Comparison of ENCODE assay signal across 14 cellular contexts in the genomic region with DNA sequence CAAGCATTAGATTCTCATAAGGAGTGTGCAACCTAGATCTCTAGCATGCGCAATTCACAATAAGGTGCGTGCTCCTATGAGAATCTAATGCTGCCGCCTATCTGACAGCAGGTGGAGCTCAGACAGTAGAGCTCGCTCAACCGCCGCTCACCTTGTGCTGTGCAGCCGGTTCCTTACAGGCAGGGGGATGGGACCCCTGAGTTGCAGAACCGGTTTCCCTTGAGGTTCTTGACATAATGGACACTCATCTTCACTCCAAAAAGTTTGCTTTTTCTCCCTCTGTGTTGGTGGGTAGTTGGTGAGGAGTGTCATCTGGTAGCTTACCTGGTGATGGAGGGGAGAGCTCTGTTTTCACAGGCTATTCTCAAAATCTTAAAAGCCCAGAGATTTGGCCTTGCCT.
DNase-seq lines count a peak whose midpoint lies in the region; ATAC-seq, FAIRE-seq and TF ChIP-seq lines count a peak whose summit lies in the region.
"Had no signal": no experiment of that assay in that cellular context is flagged by ENCODE, and none has a peak within 500 bp of the region (broad histone marks: within the 10 kb centered on the region; RNA-seq: fewer than 3 reads in every experiment).

No MANE protein-coding gene starts in this region.

- H3K27me3 ChIP-seq in Peyer's patch (no peaks in the 10 kb centered on the region), MG63 (no peaks in the 10 kb centered on the region)

- H3K27ac ChIP-seq in Peyer's patch (no peak overlapping the region), kidney (ENCODE audit: low read depth in 2 of 2, low read length in 2 of 2) (no peak overlapping the region)

- intact Hi-C loops in kidney (cut with DNase I), result no loop called here

- H3K4me3 ChIP-seq in Peyer's patch, result no peak overlapping the region
- H3K4me3 ChIP-seq in kidney (ENCODE audit: low read length in 2 of 2), result no peak overlapping the region
- H3K4me3 ChIP-seq in MG63, result no peak overlapping the region
- H3K4me3 ChIP-seq: skin epidermis had no signal

- TF ChIP-seq CTCF in Peyer's patch (IDR thresholded peaks at IDR 0.05) (peak in 4 of 6 experiments; percentile 12 to 52 (median 46)), kidney (IDR thresholded peaks at IDR 0.05; ENCODE audit: borderline replicate concordance, extremely low read depth, insufficient read depth) (peak; percentile 47)

- H3K9me3 ChIP-seq in Peyer's patch (no peaks in the 10 kb centered on the region), kidney (ENCODE audit: control insufficient read depth in 1 of 2, low read length in 2 of 2) (no peaks in the 10 kb centered on the region), MG63 (peaks cover 6% of the 10 kb centered on the region)

- no peak overlapping the region for H3K4me3 Mint-ChIP-seq in stimulated activated effector memory CD8-positive, alpha-beta T cell treated with anti-CD3 and anti-CD28 coated beads, Interleukin-12 subunit alpha, Interleukin-12 subunit beta, amount 100 ng/mL, for 72 hours
- H3K4me3 Mint-ChIP-seq: activated naive CD8-positive, alpha-beta T cell treated with anti-CD3 and anti-CD28 coated beads, Interleukin-2, amount 10 ng/mL, durations not matched to agents 7 days and 5 days; neural crest cell had no signal

- no peaks in the 10 kb centered on the region for H3K9me3 Mint-ChIP-seq in stimulated activated effector memory CD8-positive, alpha-beta T cell treated with anti-CD3 and anti-CD28 coated beads, Interleukin-12 subunit alpha, Interleukin-12 subunit beta, amount 100 ng/mL, for 72 hours

- peaks cover 0 to 5% (median 0%) of the 10 kb centered on the region in 4 donors for H3K4me1 ChIP-seq in Peyer's patch
- peaks cover 11 to 17% of the 10 kb centered on the region in 2 donors for H3K4me1 ChIP-seq in kidney (ENCODE audit: control insufficient read depth in 1 of 2, insufficient read depth in 1 of 2, low read depth in 1 of 2, low read length in 2 of 2)

- DNase-seq in SIG-M5 treated with dmso at 0.1 percent for 504 hours (lab: John Stamatoyannopoulos, UW; ENCODE audit: unreplicated experiment) (peak; percentile 60), SIG-M5 (lab: John Stamatoyannopoulos, UW) (no peak), Peyer's patch (peak in 1 of 3 donors; percentile 60), kidney (peak; percentile 87), ureter (ENCODE audit: low spot score) (peak; percentile 80), NCI-H1436 (lab: John Stamatoyannopoulos, UW) (no peak), MG63 (no peak)
- no peak for DNase-seq in stimulated activated effector memory CD8-positive, alpha-beta T cell treated with anti-CD3 and anti-CD28 coated beads, Interleukin-12 subunit alpha, Interleukin-12 subunit beta, amount 100 ng/mL, for 72 hours (ENCODE audit: low spot score in 2 of 2)
- DNase-seq: activated naive CD8-positive, alpha-beta T cell treated with anti-CD3 and anti-CD28 coated beads, Interleukin-2, amount 10 ng/mL, durations not matched to agents 7 days and 5 days; NCI-H187 treated with DMSO at 0.1 percent for 48 hours had no signal

- H3K36me3 Mint-ChIP-seq in stimulated activated effector memory CD8-positive, alpha-beta T cell treated with anti-CD3 and anti-CD28 coated beads, Interleukin-12 subunit alpha, Interleukin-12 subunit beta, amount 100 ng/mL, for 72 hours, result no peaks in the 10 kb centered on the region

- no peak for FAIRE-seq in kidney (lab: Jason Lieb, UNC)
- FAIRE-seq: islet of Langerhans, TTC549 had no signal

- no peak overlapping the region for H3K9ac ChIP-seq in kidney (ENCODE audit: low read length in 2 of 2)

- H3K36me3 ChIP-seq in Peyer's patch (no peaks in the 10 kb centered on the region), kidney (ENCODE audit: control insufficient read depth in 1 of 2, insufficient read depth in 2 of 2, low read length in 2 of 2) (no peaks in the 10 kb centered on the region), MG63 (no peaks in the 10 kb centered on the region)

- no peak for ATAC-seq in stimulated activated effector memory CD8-positive, alpha-beta T cell treated with anti-CD3 and anti-CD28 coated beads, Interleukin-12 subunit alpha, Interleukin-12 subunit beta, amount 100 ng/mL, for 72 hours

- no peak for TF ChIP-seq POLR2A in Peyer's patch (IDR thresholded peaks at IDR 0.05)

- peaks cover 20% of the 10 kb centered on the region for H3K4me1 Mint-ChIP-seq in stimulated activated effector memory CD8-positive, alpha-beta T cell treated with anti-CD3 and anti-CD28 coated beads, Interleukin-12 subunit alpha, Interleukin-12 subunit beta, amount 100 ng/mL, for 72 hours

- H3K27ac Mint-ChIP-seq in stimulated activated effector memory CD8-positive, alpha-beta T cell treated with anti-CD3 and anti-CD28 coated beads, Interleukin-12 subunit alpha, Interleukin-12 subunit beta, amount 100 ng/mL, for 72 hours, result no peak overlapping the region
- H3K27ac Mint-ChIP-seq: activated naive CD8-positive, alpha-beta T cell treated with anti-CD3 and anti-CD28 coated beads, Interleukin-2, amount 10 ng/mL, durations not matched to agents 7 days and 5 days had no signal

Comparison
In these comparisons a context has a peak if more than half of its experiments do, and no peak if none do; other contexts are left out.
1. DNase-seq: peak in SIG-M5 treated with dmso at 0.1 percent for 504 hours (single experiment), kidney (single experiment) and ureter (single experiment); none in SIG-M5 (single experiment), NCI-H1436 (single experiment), stimulated activated effector memory CD8-positive, alpha-beta T cell treated with anti-CD3 and anti-CD28 coated beads, Interleukin-12 subunit alpha, Interleukin-12 subunit beta, amount 100 ng/mL, for 72 hours (0 of 2) and MG63 (single experiment).